Comparison of ENCODE assay signal across 1 cellular context in genomic region chr17:39104046-39104445, GRCh38.
TF ChIP-seq lines count a peak whose summit lies in the region.

No MANE protein-coding gene starts in this region.

TF ChIP-seq in K562, 482 proteins besides CTCF, POLR2A, EP300 and RAD21 (continued from another document):
- TF ChIP-seq THAP12 (CRISPR knock-in tag; IDR thresholded peaks at IDR 0.05): no peak
- no peak for TF ChIP-seq MYNN (IDR thresholded peaks at IDR 0.05)
- TF ChIP-seq MYNN (CRISPR knock-in tag; IDR thresholded peaks at IDR 0.05): no peak
- no peak for TF ChIP-seq KDM4B (IDR thresholded peaks at IDR 0.05; ENCODE audit: borderline replicate concordance in 2 of 2, low read depth in 1 of 2)
- TF ChIP-seq ZNF444 (CRISPR knock-in tag; IDR thresholded peaks at IDR 0.05): no peak
- TF ChIP-seq ZNF232 (CRISPR knock-in tag; IDR thresholded peaks at IDR 0.05): no peak
- TF ChIP-seq SMAD4 (CRISPR knock-in tag; conservative IDR thresholded peaks at IDR 0.05): no peak
- no peak for TF ChIP-seq ZNF143 (CRISPR knock-in tag; IDR thresholded peaks at IDR 0.05)
- TF ChIP-seq, protein P1, sequence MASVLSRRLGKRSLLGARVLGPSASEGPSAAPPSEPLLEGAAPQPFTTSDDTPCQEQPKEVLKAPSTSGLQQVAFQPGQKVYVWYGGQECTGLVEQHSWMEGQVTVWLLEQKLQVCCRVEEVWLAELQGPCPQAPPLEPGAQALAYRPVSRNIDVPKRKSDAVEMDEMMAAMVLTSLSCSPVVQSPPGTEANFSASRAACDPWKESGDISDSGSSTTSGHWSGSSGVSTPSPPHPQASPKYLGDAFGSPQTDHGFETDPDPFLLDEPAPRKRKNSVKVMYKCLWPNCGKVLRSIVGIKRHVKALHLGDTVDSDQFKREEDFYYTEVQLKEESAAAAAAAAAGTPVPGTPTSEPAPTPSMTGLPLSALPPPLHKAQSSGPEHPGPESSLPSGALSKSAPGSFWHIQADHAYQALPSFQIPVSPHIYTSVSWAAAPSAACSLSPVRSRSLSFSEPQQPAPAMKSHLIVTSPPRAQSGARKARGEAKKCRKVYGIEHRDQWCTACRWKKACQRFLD (CRISPR knock-in tag; IDR thresholded peaks at IDR 0.05): no peak
- TF ChIP-seq TRIM24 (IDR thresholded peaks at IDR 0.05): no peak
- TF ChIP-seq NRF1 (conservative IDR thresholded peaks at IDR 0.05 in 1 of 2, IDR thresholded peaks at IDR 0.05 in 1 of 2): no peak
- TF ChIP-seq DDX20 (tag; IDR thresholded peaks at IDR 0.05; ENCODE audit: low read depth): no peak
- no peak for TF ChIP-seq ZNF174 (CRISPR knock-in tag; IDR thresholded peaks at IDR 0.05)
- 0 out of 2 replicates have a peak, but pooled peaks have one; percentile 31 for TF ChIP-seq DPF2 (IDR thresholded peaks at IDR 0.05)
- no peak for TF ChIP-seq TGIF2 (CRISPR knock-in tag; IDR thresholded peaks at IDR 0.05)
- TF ChIP-seq CREB3L1 (IDR thresholded peaks at IDR 0.05; ENCODE audit: borderline replicate concordance, low read depth): no peak
- TF ChIP-seq ZNF766 (CRISPR knock-in tag; conservative IDR thresholded peaks at IDR 0.05): no peak
- TF ChIP-seq TEAD4 (IDR thresholded peaks at IDR 0.05; ENCODE audit: low read length): 0 out of 2 replicates have a peak, but pooled peaks have one; percentile 48
- TF ChIP-seq TEAD4 (CRISPR knock-in tag; IDR thresholded peaks at IDR 0.05; ENCODE audit: borderline replicate concordance): no peak
- TF ChIP-seq MTF1 (CRISPR knock-in tag; IDR thresholded peaks at IDR 0.05; ENCODE audit: borderline replicate concordance): no peak
- TF ChIP-seq, protein P2, sequence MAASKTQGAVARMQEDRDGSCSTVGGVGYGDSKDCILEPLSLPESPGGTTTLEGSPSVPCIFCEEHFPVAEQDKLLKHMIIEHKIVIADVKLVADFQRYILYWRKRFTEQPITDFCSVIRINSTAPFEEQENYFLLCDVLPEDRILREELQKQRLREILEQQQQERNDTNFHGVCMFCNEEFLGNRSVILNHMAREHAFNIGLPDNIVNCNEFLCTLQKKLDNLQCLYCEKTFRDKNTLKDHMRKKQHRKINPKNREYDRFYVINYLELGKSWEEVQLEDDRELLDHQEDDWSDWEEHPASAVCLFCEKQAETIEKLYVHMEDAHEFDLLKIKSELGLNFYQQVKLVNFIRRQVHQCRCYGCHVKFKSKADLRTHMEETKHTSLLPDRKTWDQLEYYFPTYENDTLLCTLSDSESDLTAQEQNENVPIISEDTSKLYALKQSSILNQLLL (CRISPR knock-in tag; IDR thresholded peaks at IDR 0.05; ENCODE audit: borderline replicate concordance): no peak
- TF ChIP-seq FOXP4 (CRISPR knock-in tag; IDR thresholded peaks at IDR 0.05; ENCODE audit: borderline replicate concordance): no peak
- no peak for TF ChIP-seq TAF15 (IDR thresholded peaks at IDR 0.05; ENCODE audit: low read depth, low read length)
TF ChIP-seq in K562: peak in this region for 12.
